Comparison of ENCODE assay signal across 28 cellular contexts in genomic region chr9:94212531-94212930, GRCh38.
"Had no signal": no experiment of that assay in that cellular context is flagged by ENCODE, and none has a peak within 500 bp of the region (broad histone marks: within the 10 kb centered on the region; RNA-seq: fewer than 3 reads in every experiment).

No MANE protein-coding gene starts in this region.

- H3K4me3 ChIP-seq: colonic mucosa, esophagus squamous epithelium, gastrocnemius medialis, left lung, lung, right lobe of liver, skin epidermis, tibial artery had no signal

- H3K4me1 ChIP-seq: colonic mucosa, right lobe of liver had no signal

- FAIRE-seq: bronchial epithelial cell, urothelium cell line had no signal

- H3K9me3 Mint-ChIP-seq: activated B cell treated with CpG ODN at 0.5 μM for 24 hours; activated naive CD4-positive, alpha-beta T cell treated with anti-CD3 and anti-CD28 coated beads for 36 hours; activated naive CD8-positive, alpha-beta T cell treated with anti-CD3 and anti-CD28 coated beads, Interleukin-2, amount 10 ng/mL, durations not matched to agents 7 days and 5 days; effector memory CD8-positive, alpha-beta T cell; natural killer cell; stimulated activated naive CD8-positive, alpha-beta T cell treated with anti-CD3 and anti-CD28 coated beads, Interleukin-15, amount 100 ng/mL, for 72 hours had no signal

- H3K27me3 ChIP-seq: colonic mucosa, gastrocnemius medialis, right lobe of liver, tibial artery had no signal

- H3K36me3 ChIP-seq: colonic mucosa, esophagus squamous epithelium, gastrocnemius medialis, left lung, neutrophil, right lobe of liver, tibial artery had no signal

- H3K27ac Mint-ChIP-seq: activated B cell treated with CpG ODN at 0.5 μM for 24 hours; activated CD4-positive, alpha-beta T cell treated with anti-CD3 and anti-CD28 coated beads for 36 hours; activated naive CD4-positive, alpha-beta T cell treated with anti-CD3 and anti-CD28 coated beads for 36 hours; activated naive CD8-positive, alpha-beta T cell treated with anti-CD3 and anti-CD28 coated beads, Interleukin-2, amount 10 ng/mL, durations not matched to agents 7 days and 5 days; effector memory CD8-positive, alpha-beta T cell; natural killer cell; stimulated activated naive CD8-positive, alpha-beta T cell treated with anti-CD3 and anti-CD28 coated beads, Interleukin-15, amount 100 ng/mL, for 72 hours had no signal

- ATAC-seq: activated CD4-positive, alpha-beta T cell treated with anti-CD3 and anti-CD28 coated beads for 36 hours; effector memory CD8-positive, alpha-beta T cell; gastrocnemius medialis; left lung; right lobe of liver; stimulated activated naive CD8-positive, alpha-beta T cell treated with anti-CD3 and anti-CD28 coated beads, Interleukin-15, amount 100 ng/mL, for 72 hours had no signal

- H3K27ac ChIP-seq: colonic mucosa, dorsolateral prefrontal cortex, esophagus squamous epithelium, gastrocnemius medialis, left lung, neutrophil, right lobe of liver, skin epidermis, tibial artery had no signal

- H3K9me3 ChIP-seq: colonic mucosa, esophagus squamous epithelium, gastrocnemius medialis, left lung, neutrophil, right lobe of liver had no signal

- H3K4me3 Mint-ChIP-seq: activated B cell treated with CpG ODN at 0.5 μM for 24 hours; activated CD4-positive, alpha-beta T cell treated with anti-CD3 and anti-CD28 coated beads for 36 hours; activated naive CD4-positive, alpha-beta T cell treated with anti-CD3 and anti-CD28 coated beads for 36 hours; activated naive CD8-positive, alpha-beta T cell treated with anti-CD3 and anti-CD28 coated beads, Interleukin-2, amount 10 ng/mL, durations not matched to agents 7 days and 5 days; effector memory CD8-positive, alpha-beta T cell; natural killer cell; stimulated activated naive CD8-positive, alpha-beta T cell treated with anti-CD3 and anti-CD28 coated beads, Interleukin-15, amount 100 ng/mL, for 72 hours had no signal

- DNase-seq: activated B cell treated with CpG ODN at 0.5 μM for 24 hours; activated CD4-positive, alpha-beta T cell treated with anti-CD3 and anti-CD28 coated beads for 36 hours; activated CD4-positive, alpha-beta T cell treated with anti-CD3 and anti-CD28 coated beads, Interleukin-2, amount 50 U/mL, for 48 hours; activated naive CD4-positive, alpha-beta T cell treated with anti-CD3 and anti-CD28 coated beads for 36 hours; activated naive CD8-positive, alpha-beta T cell treated with anti-CD3 and anti-CD28 coated beads, Interleukin-2, amount 10 ng/mL, durations not matched to agents 7 days and 5 days; activated T-cell treated with anti-CD3 and anti-CD28 coated beads, Interleukin-2, amount 50 U/mL, for 48 hours; amniotic stem cell; colonic mucosa; dorsolateral prefrontal cortex; effector memory CD8-positive, alpha-beta T cell; esophagus squamous epithelium; gastrocnemius medialis; hippocampal formation; kidney glomerular epithelial cell; left lung; natural killer cell; posterior cingulate gyrus; right lobe of liver; stimulated activated CD4-positive, alpha-beta T cell treated with anti-CD3 and anti-CD28 coated beads, Interleukin-1b, Interleukin-23, amount 100 ng/mL, for 48 hours; stimulated activated naive CD8-positive, alpha-beta T cell treated with anti-CD3 and anti-CD28 coated beads, Interleukin-15, amount 100 ng/mL, for 72 hours; T-helper 1 cell; T-helper 9 cell; tibial artery had no signal

- H3K36me3 Mint-ChIP-seq: activated naive CD8-positive, alpha-beta T cell treated with anti-CD3 and anti-CD28 coated beads, Interleukin-2, amount 10 ng/mL, durations not matched to agents 7 days and 5 days; natural killer cell had no signal
